In the genomic region with DNA sequence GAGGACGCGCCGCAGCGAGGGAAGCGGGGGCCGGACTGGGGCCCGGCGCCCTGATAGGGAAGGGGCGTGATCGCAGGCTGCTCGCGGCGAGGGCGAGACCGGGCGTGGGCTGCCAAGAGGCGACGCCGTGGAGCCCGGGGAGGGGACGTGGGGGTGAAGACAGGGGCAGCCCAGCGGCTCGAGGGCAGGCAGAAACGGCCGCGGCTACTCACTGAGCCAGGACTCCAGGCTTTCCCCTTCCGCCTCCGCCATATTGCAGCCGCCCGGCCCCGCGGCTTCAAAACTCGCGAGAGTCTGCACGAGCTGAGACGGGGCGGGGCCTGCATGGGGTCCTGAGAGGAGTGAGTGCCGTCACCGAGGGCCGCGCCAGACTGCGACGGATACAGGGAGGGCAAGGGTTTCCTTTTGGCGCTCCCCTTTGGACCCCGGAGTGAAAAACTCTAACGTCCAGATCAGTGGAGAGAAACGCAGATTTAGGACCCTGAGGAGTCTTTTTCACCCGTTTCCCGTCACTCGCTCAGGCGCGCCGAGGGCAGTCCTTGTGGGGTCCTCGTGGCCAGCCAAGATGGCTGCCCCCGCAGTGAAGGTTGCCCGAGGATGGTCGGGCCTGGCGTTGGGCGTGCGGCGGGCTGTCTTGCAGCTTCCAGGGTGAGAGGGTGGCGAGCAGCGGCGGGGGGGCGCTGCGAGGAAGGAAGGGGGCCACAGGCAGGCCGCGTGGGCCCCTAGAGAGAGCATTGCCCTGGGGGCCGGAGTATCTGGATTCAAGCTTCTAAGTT, we compare ENCODE assay signal across 1 cellular context.
TF ChIP-seq lines count a peak whose summit lies in the region.

GGA3 (minus strand) TSS at position 271 of the 776 bp plus-strand sequence; CDS start at position 252, 19 bp downstream.
MRPS7 (plus strand) TSS at position 544 of the 776 bp plus-strand sequence; CDS start at position 566, 22 bp downstream.

TF ChIP-seq in K562, 482 proteins besides CTCF, POLR2A, EP300 and RAD21 (continued from another document and continues in another):
- TF ChIP-seq, protein P1, sequence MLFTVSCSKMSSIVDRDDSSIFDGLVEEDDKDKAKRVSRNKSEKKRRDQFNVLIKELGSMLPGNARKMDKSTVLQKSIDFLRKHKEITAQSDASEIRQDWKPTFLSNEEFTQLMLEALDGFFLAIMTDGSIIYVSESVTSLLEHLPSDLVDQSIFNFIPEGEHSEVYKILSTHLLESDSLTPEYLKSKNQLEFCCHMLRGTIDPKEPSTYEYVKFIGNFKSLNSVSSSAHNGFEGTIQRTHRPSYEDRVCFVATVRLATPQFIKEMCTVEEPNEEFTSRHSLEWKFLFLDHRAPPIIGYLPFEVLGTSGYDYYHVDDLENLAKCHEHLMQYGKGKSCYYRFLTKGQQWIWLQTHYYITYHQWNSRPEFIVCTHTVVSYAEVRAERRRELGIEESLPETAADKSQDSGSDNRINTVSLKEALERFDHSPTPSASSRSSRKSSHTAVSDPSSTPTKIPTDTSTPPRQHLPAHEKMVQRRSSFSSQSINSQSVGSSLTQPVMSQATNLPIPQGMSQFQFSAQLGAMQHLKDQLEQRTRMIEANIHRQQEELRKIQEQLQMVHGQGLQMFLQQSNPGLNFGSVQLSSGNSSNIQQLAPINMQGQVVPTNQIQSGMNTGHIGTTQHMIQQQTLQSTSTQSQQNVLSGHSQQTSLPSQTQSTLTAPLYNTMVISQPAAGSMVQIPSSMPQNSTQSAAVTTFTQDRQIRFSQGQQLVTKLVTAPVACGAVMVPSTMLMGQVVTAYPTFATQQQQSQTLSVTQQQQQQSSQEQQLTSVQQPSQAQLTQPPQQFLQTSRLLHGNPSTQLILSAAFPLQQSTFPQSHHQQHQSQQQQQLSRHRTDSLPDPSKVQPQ (CRISPR knock-in tag; IDR thresholded peaks at IDR 0.05; ENCODE audit: borderline replicate concordance) = no peak
- TF ChIP-seq CBX5 (IDR thresholded peaks at IDR 0.05; ENCODE audit: borderline replicate concordance, low read depth) = no peak
- TF ChIP-seq ZNF12 (CRISPR knock-in tag; IDR thresholded peaks at IDR 0.05) = no peak
- no peak; the same call in 1 of the 2 replicates for TF ChIP-seq ZNF407 (IDR thresholded peaks at IDR 0.05; ENCODE audit: low read depth)
- no peak for TF ChIP-seq BRD9 (IDR thresholded peaks at IDR 0.05; ENCODE audit: low read depth, partially characterized antibody)
- peak; percentile 86 for TF ChIP-seq RBM25 (IDR thresholded peaks at IDR 0.05; ENCODE audit: low read depth, low read length, severe bottlenecking)
- TF ChIP-seq SREBF1 (IDR thresholded peaks at IDR 0.05; ENCODE audit: borderline replicate concordance, low read depth, low read length) = no peak
- peak; percentile 69; the same call in 1 of the 2 replicates for TF ChIP-seq GABPB1 (CRISPR knock-in tag; IDR thresholded peaks at IDR 0.05)
- TF ChIP-seq KDM4B (IDR thresholded peaks at IDR 0.05; ENCODE audit: borderline replicate concordance in 2 of 2, low read depth in 1 of 2) = peak in 1 of 2 experiments; percentile 60; a peak in 1 of 4 replicates
- no peak for TF ChIP-seq ZNF449 (CRISPR knock-in tag; IDR thresholded peaks at IDR 0.05)
- no peak for TF ChIP-seq ZNF778 (CRISPR knock-in tag; IDR thresholded peaks at IDR 0.05)
- TF ChIP-seq SMARCC2 (IDR thresholded peaks at IDR 0.05; ENCODE audit: low read depth) = no peak
- 0 out of 2 replicates have a peak, but pooled peaks have one; percentile 7 for TF ChIP-seq CEBPG (CRISPR knock-in tag; IDR thresholded peaks at IDR 0.05)
- no peak for TF ChIP-seq CEBPG (tag; conservative IDR thresholded peaks at IDR 0.05 in 1 of 2, IDR thresholded peaks at IDR 0.05 in 1 of 2)
- no peak for TF ChIP-seq SRSF3 (IDR thresholded peaks at IDR 0.05; ENCODE audit: insufficient read depth, low read length)
- TF ChIP-seq, protein P2, sequence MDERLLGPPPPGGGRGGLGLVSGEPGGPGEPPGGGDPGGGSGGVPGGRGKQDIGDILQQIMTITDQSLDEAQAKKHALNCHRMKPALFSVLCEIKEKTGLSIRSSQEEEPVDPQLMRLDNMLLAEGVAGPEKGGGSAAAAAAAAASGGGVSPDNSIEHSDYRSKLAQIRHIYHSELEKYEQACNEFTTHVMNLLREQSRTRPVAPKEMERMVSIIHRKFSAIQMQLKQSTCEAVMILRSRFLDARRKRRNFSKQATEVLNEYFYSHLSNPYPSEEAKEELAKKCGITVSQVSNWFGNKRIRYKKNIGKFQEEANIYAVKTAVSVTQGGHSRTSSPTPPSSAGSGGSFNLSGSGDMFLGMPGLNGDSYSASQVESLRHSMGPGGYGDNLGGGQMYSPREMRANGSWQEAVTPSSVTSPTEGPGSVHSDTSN (CRISPR knock-in tag; IDR thresholded peaks at IDR 0.05; ENCODE audit: low read depth) = no peak
- TF ChIP-seq, protein P2 (tag; conservative IDR thresholded peaks at IDR 0.05; ENCODE audit: low read depth) = no peak
- no peak for TF ChIP-seq SRSF9 (IDR thresholded peaks at IDR 0.05; ENCODE audit: borderline replicate concordance, low read depth, low read length)
- no peak for TF ChIP-seq CUX1 (CRISPR knock-in tag; IDR thresholded peaks at IDR 0.05)
- TF ChIP-seq CEBPB (tag; IDR thresholded peaks at IDR 0.05) = no peak
- TF ChIP-seq BHLHE40 (IDR thresholded peaks at IDR 0.05; ENCODE audit: low read length) = peak; percentile 46
- peak; percentile 97 for TF ChIP-seq POLR2G (IDR thresholded peaks at IDR 0.05; ENCODE audit: low read depth, low read length)
- peak; percentile 88 for TF ChIP-seq MTA1 (IDR thresholded peaks at IDR 0.05; ENCODE audit: borderline replicate concordance)
- TF ChIP-seq WHSC1 (IDR thresholded peaks at IDR 0.05; ENCODE audit: low read length) = no peak
- TF ChIP-seq NCOA4 (IDR thresholded peaks at IDR 0.05; ENCODE audit: partially characterized antibody) = no peak
- no peak for TF ChIP-seq ARID3B (CRISPR knock-in tag; IDR thresholded peaks at IDR 0.05; ENCODE audit: borderline replicate concordance)
- no peak for TF ChIP-seq KDM1A (IDR thresholded peaks at IDR 0.05)
- TF ChIP-seq NONO (IDR thresholded peaks at IDR 0.05; ENCODE audit: low read depth in 2 of 2, low read length in 1 of 2) = peak; percentile 52 to 72; a peak in 1 of 4 replicates
- TF ChIP-seq HEY1 (CRISPR knock-in tag; IDR thresholded peaks at IDR 0.05; ENCODE audit: borderline replicate concordance) = no peak
- no peak for TF ChIP-seq HDGF (IDR thresholded peaks at IDR 0.05)
- TF ChIP-seq SAP30 (IDR thresholded peaks at IDR 0.05; ENCODE audit: borderline replicate concordance, insufficient read depth, low read depth, low read length, poor library complexity, severe bottlenecking) = peak; percentile 74
